Comparison of ENCODE assay signal across 15 cellular contexts in the genomic region with DNA sequence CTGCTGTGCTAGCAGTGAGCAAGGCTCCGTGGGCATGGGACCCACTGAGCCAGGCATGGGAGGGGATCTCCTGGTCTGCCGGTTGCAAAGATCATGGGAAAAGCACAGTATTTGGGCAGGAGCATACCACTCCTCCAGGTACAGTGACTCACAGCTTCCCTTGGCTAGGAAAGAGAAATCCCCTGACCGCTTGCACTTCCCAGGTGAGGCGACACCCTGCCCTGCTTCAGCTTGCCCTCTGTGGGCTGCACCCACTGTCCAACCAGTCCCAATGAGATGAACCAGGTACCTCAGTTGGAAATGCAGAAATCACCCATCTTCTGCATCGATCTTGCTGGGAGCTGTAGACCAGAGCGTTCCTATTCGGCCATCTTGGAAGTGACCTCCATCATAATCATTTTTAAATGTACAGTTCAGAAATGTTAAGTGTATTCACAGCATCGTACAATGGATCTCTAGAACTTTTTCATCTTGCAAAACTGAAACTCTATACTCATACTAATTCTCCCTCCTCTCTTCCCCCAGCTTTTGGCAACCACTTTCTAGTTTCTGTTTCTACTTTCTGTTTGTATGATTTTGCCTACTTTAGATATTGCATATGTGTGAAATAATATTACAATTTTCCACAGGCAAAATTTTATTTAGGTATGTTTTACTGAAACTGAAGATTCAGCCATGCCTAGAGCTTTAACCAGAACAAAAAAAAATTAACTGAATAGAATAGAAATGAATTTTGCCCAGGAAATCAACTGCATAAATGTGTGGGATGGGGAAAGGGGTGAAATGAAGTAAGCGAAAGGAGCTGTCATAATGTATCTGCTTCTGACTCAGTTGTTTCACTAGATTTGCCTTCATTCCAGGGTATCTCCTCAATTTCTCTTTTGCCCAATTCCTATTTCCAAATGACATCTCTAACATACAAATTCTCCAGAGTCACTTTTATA.
DNase-seq lines count a peak whose midpoint lies in the region; ATAC-seq and TF ChIP-seq lines count a peak whose summit lies in the region.
"Had no signal": no experiment of that assay in that cellular context is flagged by ENCODE, and none has a peak within 500 bp of the region (broad histone marks: within the 10 kb centered on the region; RNA-seq: fewer than 3 reads in every experiment).

No MANE protein-coding gene starts in this region.

- peak; percentile 11 for DNase-seq in GM10266 (ENCODE audit: extremely low spot score)
- no peak for DNase-seq in G401 (ENCODE audit: low spot score)
- DNase-seq in stimulated activated CD4-positive, alpha-beta T cell treated with anti-CD3 and anti-CD28 coated beads, Interleukin-2, amount 100 ng/mL, for 24 hours: no peak
- DNase-seq in superior temporal gyrus (ENCODE audit: extremely low spot score): no peak
- DNase-seq in OCI-M1 (lab: John Stamatoyannopoulos, UW): no peak
- DNase-seq: activated CD4-positive, alpha-beta T cell treated with anti-CD3 and anti-CD28 coated beads for 48 hours; AML-193; aorta; mucosa of descending colon; NCI-H69 had no signal

- ATAC-seq in GM18909 (IDR thresholded peaks at IDR 0.05; ENCODE audit: poor library complexity, unreplicated experiment) (peak; percentile 94), HG02571 (IDR thresholded peaks at IDR 0.05; ENCODE audit: unreplicated experiment) (peak; percentile 69), HG03378 (IDR thresholded peaks at IDR 0.05; ENCODE audit: unreplicated experiment) (peak; percentile 96)
- ATAC-seq: HCT116, mucosa of descending colon, right cardiac atrium had no signal

- TF ChIP-seq CTCF in GM10266 (IDR thresholded peaks at IDR 0.05; ENCODE audit: control insufficient read depth, insufficient read depth, low read depth, missing control alignments): no peak

- in situ Hi-C loops in G401 (cut with HindIII; ENCODE audit: low sequenced_read_pairs): no loop called here
